Comparison of ENCODE assay signal across 8 cellular contexts in the genomic region with DNA sequence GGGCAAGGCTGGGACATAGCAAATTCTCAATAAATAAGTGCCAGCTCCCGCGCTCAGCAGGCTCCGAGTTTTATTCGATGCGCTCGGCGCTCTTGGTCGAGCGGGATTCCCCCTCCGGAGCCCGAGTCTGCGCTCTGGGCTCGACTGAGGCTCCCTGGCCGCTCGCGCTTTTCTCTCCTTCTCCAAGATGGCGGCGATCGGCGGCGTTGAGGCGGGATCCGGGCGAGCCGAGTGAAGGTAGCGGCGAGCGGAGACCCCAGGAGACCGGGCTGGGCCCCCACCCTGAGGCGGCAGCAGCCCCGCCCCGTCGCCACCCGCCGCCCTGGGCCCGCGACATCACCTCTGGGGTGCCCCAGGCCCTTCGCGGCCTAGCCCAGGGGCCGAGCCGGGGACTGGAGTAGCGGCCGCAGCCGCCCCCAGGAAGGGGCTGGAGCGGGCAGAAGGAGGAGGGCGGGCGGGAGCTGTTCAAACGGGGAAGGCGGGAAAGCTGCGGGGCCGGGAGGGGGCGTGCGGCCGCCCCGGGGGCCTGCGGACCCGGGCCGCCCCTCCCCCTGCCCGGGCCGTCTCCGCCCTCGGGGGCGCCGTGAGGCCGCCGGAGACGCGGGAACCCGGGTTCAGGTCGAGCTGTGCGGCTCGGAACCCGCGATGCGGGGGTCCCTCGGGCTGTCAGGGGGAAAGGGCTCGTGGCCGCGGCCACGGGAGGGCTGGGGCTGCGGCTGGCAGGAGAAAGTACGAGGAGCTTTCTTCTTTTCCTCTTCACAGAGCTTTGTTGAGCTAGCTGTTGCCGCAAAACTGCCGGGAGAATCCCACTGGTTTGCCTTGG. TPM values are rescaled to one million over a fixed set of nuclear protein-coding genes. Genes with fewer than 3 reads are reported as not detected.
DNase-seq lines count a peak whose midpoint lies in the region; ATAC-seq and TF ChIP-seq lines count a peak whose summit lies in the region.

A gene with protein sequence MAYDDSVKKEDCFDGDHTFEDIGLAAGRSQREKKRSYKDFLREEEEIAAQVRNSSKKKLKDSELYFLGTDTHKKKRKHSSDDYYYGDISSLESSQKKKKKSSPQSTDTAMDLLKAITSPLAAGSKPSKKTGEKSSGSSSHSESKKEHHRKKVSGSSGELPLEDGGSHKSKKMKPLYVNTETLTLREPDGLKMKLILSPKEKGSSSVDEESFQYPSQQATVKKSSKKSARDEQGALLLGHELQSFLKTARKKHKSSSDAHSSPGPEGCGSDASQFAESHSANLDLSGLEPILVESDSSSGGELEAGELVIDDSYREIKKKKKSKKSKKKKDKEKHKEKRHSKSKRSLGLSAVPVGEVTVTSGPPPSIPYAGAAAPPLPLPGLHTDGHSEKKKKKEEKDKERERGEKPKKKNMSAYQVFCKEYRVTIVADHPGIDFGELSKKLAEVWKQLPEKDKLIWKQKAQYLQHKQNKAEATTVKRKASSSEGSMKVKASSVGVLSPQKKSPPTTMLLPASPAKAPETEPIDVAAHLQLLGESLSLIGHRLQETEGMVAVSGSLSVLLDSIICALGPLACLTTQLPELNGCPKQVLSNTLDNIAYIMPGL (plus strand): TSS at position 173 of the 823 bp plus-strand sequence. CDS start 4,898 bp downstream, outside the sequence.

- H3K27me3 ChIP-seq in esophagus (ENCODE audit: control insufficient read depth in 1 of 2, insufficient read depth in 2 of 2, low read length in 2 of 2) (no peaks in the 10 kb centered on the region), mucosa of rectum (ENCODE audit: control insufficient read depth in 2 of 2, insufficient read depth in 2 of 2, low read length in 2 of 2) (no peaks in the 10 kb centered on the region)

- peak within 1 kb of the TSS; percentile 90 for H3K4me3 Mint-ChIP-seq in activated T-cell treated with anti-CD3 and anti-CD28 coated beads, Interleukin-2, amount 50 U/mL, for 24 hours

- peaks cover 0 to 4% of the 10 kb centered on the region in 2 donors for H3K4me1 ChIP-seq in esophagus (ENCODE audit: control insufficient read depth in 2 of 2, insufficient read depth in 2 of 2, low read length in 1 of 2)
- peaks cover 7 to 12% of the 10 kb centered on the region in 2 donors for H3K4me1 ChIP-seq in mucosa of rectum (ENCODE audit: control insufficient read depth in 2 of 2, insufficient read depth in 2 of 2, low read length in 2 of 2)

- H3K27ac ChIP-seq in esophagus (ENCODE audit: low read depth in 2 of 2, low read length in 1 of 2) (peak within 1 kb of the TSS; percentile 89 to 90), mucosa of rectum (ENCODE audit: low read depth in 2 of 2, low read length in 2 of 2) (peak within 1 kb of the TSS; percentile 86)

- H3K36me3 ChIP-seq in esophagus (ENCODE audit: control insufficient read depth in 2 of 2, insufficient read depth in 2 of 2, low read length in 1 of 2) (peaks cover 0 to 6% of the 10 kb centered on the region in 2 donors), mucosa of rectum (ENCODE audit: control insufficient read depth in 2 of 2, insufficient read depth in 2 of 2, low read length in 2 of 2) (peaks cover 5 to 6% of the 10 kb centered on the region in 2 donors)

- H3K4me1 Mint-ChIP-seq in activated T-cell treated with anti-CD3 and anti-CD28 coated beads, Interleukin-2, amount 50 U/mL, for 24 hours (ENCODE audit: low read depth), result peaks cover 31% of the 10 kb centered on the region

- no peaks in the 10 kb centered on the region for H3K9me3 Mint-ChIP-seq in activated T-cell treated with anti-CD3 and anti-CD28 coated beads, Interleukin-2, amount 50 U/mL, for 24 hours

- H3K4me3 ChIP-seq in esophagus (ENCODE audit: low read depth in 1 of 2, low read length in 2 of 2) (peak within 1 kb of the TSS; percentile 90 to 95), mucosa of rectum (ENCODE audit: low read length in 2 of 2) (peak within 1 kb of the TSS; percentile 66 to 83)

- DNase-seq in DMS153 treated with DMSO at 0.1 percent for 48 hours (lab: John Stamatoyannopoulos, UW; ENCODE audit: unreplicated experiment), result peak; percentile 73
- DNase-seq in HuH-7.5 (ENCODE audit: low spot score), result peak; percentile 82
- DNase-seq in activated T-cell treated with anti-CD3 and anti-CD28 coated beads, Interleukin-2, amount 50 U/mL, for 24 hours, result peak; percentile 89
- peak; percentile 67 to 75 for DNase-seq in stimulated activated CD8-positive, alpha-beta memory T cell treated with anti-CD3 and anti-CD28 coated beads, Interleukin-4, amount 100 ng/mL, for 4 hours (ENCODE audit: low read depth in 2 of 2, low spot score in 1 of 2)

- ATAC-seq in GM21526 (IDR thresholded peaks at IDR 0.05; ENCODE audit: low FRiP score, unreplicated experiment), result peak; percentile 81

- H3K27me3 Mint-ChIP-seq in activated T-cell treated with anti-CD3 and anti-CD28 coated beads, Interleukin-2, amount 50 U/mL, for 24 hours, result no peaks in the 10 kb centered on the region

- WGBS in esophagus, 2 donors, result 0% methylated on average over 45 to 84 of the region's 84 CpGs

- peaks cover 34% of the 10 kb centered on the region for H3K36me3 Mint-ChIP-seq in activated T-cell treated with anti-CD3 and anti-CD28 coated beads, Interleukin-2, amount 50 U/mL, for 24 hours (ENCODE audit: low read depth)

- H3K9me3 ChIP-seq in esophagus (ENCODE audit: control insufficient read depth in 2 of 2, insufficient read depth in 1 of 2, low read depth in 1 of 2, low read length in 1 of 2) (no peaks in the 10 kb centered on the region), mucosa of rectum (ENCODE audit: control insufficient read depth in 2 of 2, low read length in 2 of 2) (no peaks in the 10 kb centered on the region)

- H3K9ac ChIP-seq in mucosa of rectum (ENCODE audit: low read depth in 1 of 2, low read length in 2 of 2), result peak within 1 kb of the TSS; percentile 73 to 89

- peak within 1 kb of the TSS; percentile 96 for H3K27ac Mint-ChIP-seq in activated T-cell treated with anti-CD3 and anti-CD28 coated beads, Interleukin-2, amount 50 U/mL, for 24 hours

TF ChIP-seq in PFSK-1, 5 proteins besides CTCF, POLR2A, EP300 and RAD21:
- peak; percentile 50 for TF ChIP-seq FOXP2 (optimal IDR thresholded peaks at IDR 0.05; ENCODE audit: borderline replicate concordance, extremely low read depth, extremely low read length, insufficient read depth)
- peak; percentile 77; the same call in 1 of the 2 replicates for TF ChIP-seq TAF1 (IDR thresholded peaks at IDR 0.05; ENCODE audit: borderline replicate concordance, insufficient read depth, low read length)
- TF ChIP-seq SIN3A (IDR thresholded peaks at IDR 0.05; ENCODE audit: borderline replicate concordance, insufficient read depth, low read length), result 0 out of 2 replicates have a peak, but pooled peaks have one; percentile 55
- TF ChIP-seq POLR2AphosphoS5 (IDR thresholded peaks at IDR 0.05; ENCODE audit: low read depth, low read length), result peak; percentile 62; the same call in 1 of the 2 replicates
- TF ChIP-seq, protein P1, sequence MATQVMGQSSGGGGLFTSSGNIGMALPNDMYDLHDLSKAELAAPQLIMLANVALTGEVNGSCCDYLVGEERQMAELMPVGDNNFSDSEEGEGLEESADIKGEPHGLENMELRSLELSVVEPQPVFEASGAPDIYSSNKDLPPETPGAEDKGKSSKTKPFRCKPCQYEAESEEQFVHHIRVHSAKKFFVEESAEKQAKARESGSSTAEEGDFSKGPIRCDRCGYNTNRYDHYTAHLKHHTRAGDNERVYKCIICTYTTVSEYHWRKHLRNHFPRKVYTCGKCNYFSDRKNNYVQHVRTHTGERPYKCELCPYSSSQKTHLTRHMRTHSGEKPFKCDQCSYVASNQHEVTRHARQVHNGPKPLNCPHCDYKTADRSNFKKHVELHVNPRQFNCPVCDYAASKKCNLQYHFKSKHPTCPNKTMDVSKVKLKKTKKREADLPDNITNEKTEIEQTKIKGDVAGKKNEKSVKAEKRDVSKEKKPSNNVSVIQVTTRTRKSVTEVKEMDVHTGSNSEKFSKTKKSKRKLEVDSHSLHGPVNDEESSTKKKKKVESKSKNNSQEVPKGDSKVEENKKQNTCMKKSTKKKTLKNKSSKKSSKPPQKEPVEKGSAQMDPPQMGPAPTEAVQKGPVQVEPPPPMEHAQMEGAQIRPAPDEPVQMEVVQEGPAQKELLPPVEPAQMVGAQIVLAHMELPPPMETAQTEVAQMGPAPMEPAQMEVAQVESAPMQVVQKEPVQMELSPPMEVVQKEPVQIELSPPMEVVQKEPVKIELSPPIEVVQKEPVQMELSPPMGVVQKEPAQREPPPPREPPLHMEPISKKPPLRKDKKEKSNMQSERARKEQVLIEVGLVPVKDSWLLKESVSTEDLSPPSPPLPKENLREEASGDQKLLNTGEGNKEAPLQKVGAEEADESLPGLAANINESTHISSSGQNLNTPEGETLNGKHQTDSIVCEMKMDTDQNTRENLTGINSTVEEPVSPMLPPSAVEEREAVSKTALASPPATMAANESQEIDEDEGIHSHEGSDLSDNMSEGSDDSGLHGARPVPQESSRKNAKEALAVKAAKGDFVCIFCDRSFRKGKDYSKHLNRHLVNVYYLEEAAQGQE (IDR thresholded peaks at IDR 0.05; ENCODE audit: insufficient read depth in 1 of 2, low read depth in 2 of 2, low read length in 2 of 2), result no peak

RNA-seq across cellular contexts. Expression of the gene that starts here (rescaled TPM):
- polyA plus RNA-seq in PFSK-1 (2012; ENCODE audit: insufficient read length, low read depth), result 11.2 TPM
- 1 to 10 TPM; 6.8 to 7.1 TPM for polyA plus RNA-seq in esophagus

Comparison
In these comparisons a context has a peak if more than half of its experiments do, and no peak if none do; other contexts are left out.
1. Peak in every context shown above with its lines: DNase-seq, ATAC-seq, H3K4me3 ChIP-seq and H3K27ac ChIP-seq.